Comparison of ENCODE assay signal across 11 cellular contexts in genomic region chr13:40220299-40220935, GRCh38.
DNase-seq lines count a peak whose midpoint lies in the region; ATAC-seq and TF ChIP-seq lines count a peak whose summit lies in the region.
"Had no signal": no experiment of that assay in that cellular context is flagged by ENCODE, and none has a peak within 500 bp of the region (broad histone marks: within the 10 kb centered on the region; RNA-seq: fewer than 3 reads in every experiment).

No MANE protein-coding gene starts in this region.

- H3K9me3 Mint-ChIP-seq in activated T-cell treated with anti-CD3 and anti-CD28 coated beads, Interleukin-2, amount 50 U/mL, for 4 hours: peaks cover 4% of the 10 kb centered on the region
- H3K9me3 Mint-ChIP-seq: nephron had no signal

- no peaks in the 10 kb centered on the region for H3K36me3 ChIP-seq in fibroblast of lung (ENCODE audit: control insufficient read depth, insufficient read depth, low read length)

- no peak overlapping the region for H3K27ac ChIP-seq in fibroblast of lung (ENCODE audit: insufficient read depth, low read length)

- peak; percentile 39 to 56 for DNase-seq in activated CD4-positive, alpha-beta T cell treated with anti-CD3 and anti-CD28 coated beads, Interleukin-2, amount 50 U/mL, for 48 hours
- no peak for DNase-seq in activated CD4-positive, alpha-beta T cell treated with anti-CD3 and anti-CD28 coated beads, Interleukin-2, amount 50 U/mL, for 4 hours
- no peak for DNase-seq in activated T-cell treated with anti-CD3 and anti-CD28 coated beads, Interleukin-2, amount 50 U/mL, for 4 hours
- DNase-seq in fibroblast of lung (ENCODE audit: low read depth in 2 of 2) (peak; percentile 41 to 65), inferior parietal cortex (ENCODE audit: extremely low spot score) (no peak), DMS53 treated with DMSO at 0.1 percent for 48 hours (lab: John Stamatoyannopoulos, UW; ENCODE audit: unreplicated experiment) (no peak)
- peak; percentile 46 for DNase-seq in stimulated activated CD4-positive, alpha-beta T cell treated with anti-CD3 and anti-CD28 coated beads, Interleukin-4, amount 100 ng/mL, for 24 hours
- DNase-seq: activated CD4-positive, alpha-beta T cell treated with anti-CD3 and anti-CD28 coated beads, Interleukin-2, amount 50 U/mL, for 1 hour had no signal

- no peaks in the 10 kb centered on the region for H3K79me2 ChIP-seq in fibroblast of lung (ENCODE audit: control insufficient read depth, insufficient read depth, low read length)

- H3K27me3 ChIP-seq in fibroblast of lung (ENCODE audit: control insufficient read depth, insufficient read depth, low read length): no peaks in the 10 kb centered on the region

- no peaks in the 10 kb centered on the region for H3K36me3 Mint-ChIP-seq in activated T-cell treated with anti-CD3 and anti-CD28 coated beads, Interleukin-2, amount 50 U/mL, for 4 hours (ENCODE audit: insufficient read depth)

- ATAC-seq in activated T-cell treated with anti-CD3 and anti-CD28 coated beads, Interleukin-2, amount 50 U/mL, for 4 hours: peak; percentile 44 to 58
- ATAC-seq in HG03025 (IDR thresholded peaks at IDR 0.05; ENCODE audit: low FRiP score, unreplicated experiment): no peak

- H3K4me1 ChIP-seq in fibroblast of lung (ENCODE audit: control insufficient read depth, extremely low read depth, insufficient read depth, low read length): no peaks in the 10 kb centered on the region

- no peak overlapping the region for H3K4me3 Mint-ChIP-seq in activated T-cell treated with anti-CD3 and anti-CD28 coated beads, Interleukin-2, amount 50 U/mL, for 4 hours
- H3K4me3 Mint-ChIP-seq: nephron had no signal

- no peaks in the 10 kb centered on the region for H4K20me1 ChIP-seq in fibroblast of lung (ENCODE audit: control insufficient read depth, extremely low read depth, insufficient read depth, low read length)

- H3K9me3 ChIP-seq in fibroblast of lung (ENCODE audit: control insufficient read depth, insufficient read depth, low read depth, low read length): no peaks in the 10 kb centered on the region

- no peak for TF ChIP-seq CTCF in fibroblast of lung (conservative IDR thresholded peaks at IDR 0.05 in 1 of 2, IDR thresholded peaks at IDR 0.05 in 1 of 2; ENCODE audit: low read depth in 1 of 2, low read length in 2 of 2)

- no peak overlapping the region for H3K4me2 ChIP-seq in fibroblast of lung (ENCODE audit: extremely low read depth, insufficient read depth, low read length)

- no peaks in the 10 kb centered on the region for H3K27me3 Mint-ChIP-seq in activated T-cell treated with anti-CD3 and anti-CD28 coated beads, Interleukin-2, amount 50 U/mL, for 4 hours (ENCODE audit: low read depth)

- H3K4me3 ChIP-seq in fibroblast of lung (replicated peaks in 1 of 4; ENCODE audit: control extremely low read depth in 1 of 4, insufficient read depth in 1 of 4, low read depth in 3 of 4, low read length in 4 of 4): no peak overlapping the region
- H3K4me3 ChIP-seq: coronary artery had no signal

- no peak overlapping the region for H2AFZ ChIP-seq in fibroblast of lung (ENCODE audit: low read length)

- no peak overlapping the region for H3K9ac ChIP-seq in fibroblast of lung (ENCODE audit: insufficient read depth, low read length)

- H3K4me1 Mint-ChIP-seq in activated T-cell treated with anti-CD3 and anti-CD28 coated beads, Interleukin-2, amount 50 U/mL, for 4 hours (ENCODE audit: low read depth): peaks cover 61% of the 10 kb centered on the region

Comparison
In these comparisons a context has a peak if more than half of its experiments do, and no peak if none do; other contexts are left out.
1. DNase-seq: peak in activated CD4-positive, alpha-beta T cell treated with anti-CD3 and anti-CD28 coated beads, Interleukin-2, amount 50 U/mL, for 48 hours (2 of 2), fibroblast of lung (2 of 2) and stimulated activated CD4-positive, alpha-beta T cell treated with anti-CD3 and anti-CD28 coated beads, Interleukin-4, amount 100 ng/mL, for 24 hours (single experiment); none in activated CD4-positive, alpha-beta T cell treated with anti-CD3 and anti-CD28 coated beads, Interleukin-2, amount 50 U/mL, for 4 hours (0 of 2), activated T-cell treated with anti-CD3 and anti-CD28 coated beads, Interleukin-2, amount 50 U/mL, for 4 hours (single experiment), inferior parietal cortex (single experiment) and DMS53 treated with DMSO at 0.1 percent for 48 hours (single experiment).